Comparison of ENCODE assay signal across 8 cellular contexts in genomic region chr10:50067546-50068351, GRCh38. TPM values are rescaled to one million over a fixed set of nuclear protein-coding genes. Genes with fewer than 3 reads are reported as not detected.
DNase-seq lines count a peak whose midpoint lies in the region; ATAC-seq, FAIRE-seq and TF ChIP-seq lines count a peak whose summit lies in the region.
"Not testable (repeated sequence)": the region's sequence is repeated elsewhere in the genome, so short reads cannot be mapped to it uniquely, and the experiment has no call there.

Gene WASHC2A, plus strand, starts transcription at chr10:50067954. Its CDS starts 52 bp downstream, at chr10:50068006.

- ATAC-seq in HG03432 (IDR thresholded peaks at IDR 0.05; ENCODE audit: unreplicated experiment) (peak; percentile 91), left colon (peak; percentile 95)

- peak within 1 kb of the TSS; percentile 72 for H3K4me3 ChIP-seq in coronary artery

- intact Hi-C loops in activated CD4-positive, alpha-beta T cell treated with anti-CD3 and anti-CD28 coated beads, Interleukin-2, amount 10 ng/mL, durations not matched to agents 24 days and 14 days (cut with micrococcal nuclease); left colon (cut with DNase I, micrococcal nuclease): not testable (repeated sequence)

- H3K27me3 Mint-ChIP-seq in activated CD4-positive, alpha-beta T cell treated with anti-CD3 and anti-CD28 coated beads, Interleukin-2, amount 10 ng/mL, durations not matched to agents 24 days and 14 days: not testable (repeated sequence)

- H3K4me1 Mint-ChIP-seq in activated CD4-positive, alpha-beta T cell treated with anti-CD3 and anti-CD28 coated beads, Interleukin-2, amount 10 ng/mL, durations not matched to agents 24 days and 14 days: not testable (repeated sequence)

- not testable (repeated sequence) for H3K9me3 Mint-ChIP-seq in activated CD4-positive, alpha-beta T cell treated with anti-CD3 and anti-CD28 coated beads, Interleukin-2, amount 10 ng/mL, durations not matched to agents 24 days and 14 days

- peak; percentile 84 for DNase-seq in Ammon's horn (ENCODE audit: low spot score)
- peak; percentile 47 for DNase-seq in GM19239 (ENCODE audit: insufficient read length, low spot score)
- DNase-seq in NCI-H526 (lab: John Stamatoyannopoulos, UW): peak; percentile 42 to 59
- DNase-seq in activated CD4-positive, alpha-beta T cell treated with anti-CD3 and anti-CD28 coated beads, Interleukin-2, amount 10 ng/mL, durations not matched to agents 24 days and 14 days: peak; percentile 97
- DNase-seq in coronary artery (ENCODE audit: low spot score): peak; percentile 93
- peak; percentile 94 for DNase-seq in left colon
- DNase-seq in stimulated activated CD4-positive, alpha-beta T cell treated with anti-CD3 and anti-CD28 coated beads, Interleukin-1b, Interleukin-23, amount 100 ng/mL, for 4 hours (ENCODE audit: low read depth in 2 of 2): peak; percentile 54 to 91

- peak within 1 kb of the TSS; percentile 46 to 74 for H3K27ac ChIP-seq in coronary artery

- peak within 1 kb of the TSS; percentile 79 for H3K4me3 Mint-ChIP-seq in activated CD4-positive, alpha-beta T cell treated with anti-CD3 and anti-CD28 coated beads, Interleukin-2, amount 10 ng/mL, durations not matched to agents 24 days and 14 days

- FAIRE-seq in GM19239 (lab: Jason Lieb, UNC): peak; percentile 99

- H3K27ac Mint-ChIP-seq in activated CD4-positive, alpha-beta T cell treated with anti-CD3 and anti-CD28 coated beads, Interleukin-2, amount 10 ng/mL, durations not matched to agents 24 days and 14 days: peak within 1 kb of the TSS; percentile 72

- not testable (repeated sequence) for H3K36me3 Mint-ChIP-seq in activated CD4-positive, alpha-beta T cell treated with anti-CD3 and anti-CD28 coated beads, Interleukin-2, amount 10 ng/mL, durations not matched to agents 24 days and 14 days (ENCODE audit: low read depth)

- TF ChIP-seq CTCF in coronary artery (IDR thresholded peaks at IDR 0.05): not testable (repeated sequence)

RNA-seq across cellular contexts. Expression of gene WASHC2A, which starts in this region (rescaled TPM):
- total RNA-seq in activated CD4-positive, alpha-beta T cell treated with anti-CD3 and anti-CD28 coated beads, Interleukin-2, amount 10 ng/mL, durations not matched to agents 24 days and 14 days: 20.9 and 28.7 TPM in 2 replicates
- total RNA-seq in left colon: 10 to 100 TPM; 67.3 to 75.5 TPM

Comparison
In these comparisons a context has a peak if more than half of its experiments do, and no peak if none do; other contexts are left out.
1. Peak in every context shown above with its lines: DNase-seq, ATAC-seq, H3K4me3 ChIP-seq and H3K27ac ChIP-seq.
2. DNase-seq: peak in every context shown above with its lines; median percentile 97 in activated CD4-positive, alpha-beta T cell treated with anti-CD3 and anti-CD28 coated beads, Interleukin-2, amount 10 ng/mL, durations not matched to agents 24 days and 14 days; 94 in left colon; 93 in coronary artery; 84 in Ammon's horn; 72 in stimulated activated CD4-positive, alpha-beta T cell treated with anti-CD3 and anti-CD28 coated beads, Interleukin-1b, Interleukin-23, amount 100 ng/mL, for 4 hours; 50 in NCI-H526; 47 in GM19239.